30 cellular contexts compared by ENCODE assay signal in the genomic region with DNA sequence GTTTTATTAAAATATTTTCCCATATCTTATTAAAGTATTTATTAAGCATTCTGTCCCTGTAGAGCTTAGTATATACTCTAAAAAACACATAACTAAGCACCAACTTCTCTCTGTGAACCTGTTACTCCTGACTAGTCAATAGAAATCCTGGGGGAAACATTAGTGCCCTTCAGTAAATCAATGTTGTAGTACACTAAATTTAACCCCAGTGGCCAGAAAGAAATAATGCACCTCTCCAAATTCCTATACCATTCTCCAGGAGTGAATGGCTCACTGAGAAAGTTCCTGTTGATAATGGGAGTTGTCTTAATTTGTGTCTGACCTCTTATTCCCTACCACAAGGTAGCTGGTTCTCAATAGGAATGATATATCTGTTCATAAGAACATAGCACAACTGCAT.
DNase-seq lines count a peak whose midpoint lies in the region; ATAC-seq, FAIRE-seq and TF ChIP-seq lines count a peak whose summit lies in the region.
"Had no signal": no experiment of that assay in that cellular context is flagged by ENCODE, and none has a peak within 500 bp of the region (broad histone marks: within the 10 kb centered on the region; RNA-seq: fewer than 3 reads in every experiment).

No MANE protein-coding gene starts in this region.

- TF ChIP-seq POLR2A in H1 (IDR thresholded peaks at IDR 0.05; ENCODE audit: control extremely low read depth in 1 of 2, low read depth in 2 of 2, low read length in 2 of 2): no peak

- H3K4me2 ChIP-seq in PC-3 (ENCODE audit: low read length): no peak overlapping the region
- no peak overlapping the region for H3K4me2 ChIP-seq in H1 (ENCODE audit: insufficient read depth in 1 of 2, low read depth in 2 of 2, low read length in 2 of 2)
- H3K4me2 ChIP-seq: A549, BLaER1, KMS-11 had no signal

- ATAC-seq in left cardiac atrium: no peak
- peak; percentile 56; the same call in 1 of the 2 replicates for ATAC-seq in PC-3
- no peak for ATAC-seq in HG03025 (IDR thresholded peaks at IDR 0.05; ENCODE audit: low FRiP score, unreplicated experiment)
- no peak for ATAC-seq in HG03342 (IDR thresholded peaks at IDR 0.05; ENCODE audit: unreplicated experiment)
- ATAC-seq: activated CD4-positive, CD25-positive, alpha-beta regulatory T cell treated with anti-CD3 and anti-CD28 coated beads, Interleukin-2, amount 50 U/mL, for 24 hours; heart left ventricle; left lobe of liver; stimulated activated memory B cell treated with anti-CD40 and anti-IgM and Interleukin-4, amounts not matched to agents 10 μg/mL and 1 μg/mL and 100 μg/mL, for 72 hours had no signal

- no peaks in the 10 kb centered on the region for H3K23me2 ChIP-seq in H1 (ENCODE audit: low read depth, low read length)

- no peak overlapping the region for H3K23ac ChIP-seq in H1 (ENCODE audit: insufficient read length)

- H3K9ac ChIP-seq in PC-3 (ENCODE audit: low read length) (no peak overlapping the region), H1 (replicated peaks in 1 of 4; ENCODE audit: extremely low read depth in 1 of 4, low read depth in 3 of 4, low read length in 3 of 4) (no peak overlapping the region)
- H3K9ac ChIP-seq: BLaER1, KMS-11 had no signal

- peak; percentile 16 to 17; a peak in 2 of 4 replicates for TF ChIP-seq RAD21 in H1 (IDR thresholded peaks at IDR 0.05 in 1 of 2, conservative IDR thresholded peaks at IDR 0.05 in 1 of 2; ENCODE audit: low read depth in 2 of 2, low read length in 2 of 2)

- BruUV-seq in PC-3 (replicated peaks; lab: Mats Ljungman, UMichigan): no TSS peak

- no peaks in the 10 kb centered on the region for H3K36me3 ChIP-seq in cardiac muscle cell
- H3K36me3 ChIP-seq in PC-3 (ENCODE audit: low read depth, low read length): no peaks in the 10 kb centered on the region
- H3K36me3 ChIP-seq in H1 (ENCODE audit: control insufficient read depth in 2 of 4, insufficient read depth in 4 of 4, low read length in 3 of 4): no peaks in the 10 kb centered on the region
- H3K36me3 ChIP-seq: BLaER1, heart left ventricle, right atrium auricular region had no signal

- no peaks in the 10 kb centered on the region for H3F3A ChIP-seq in PC-3 (ENCODE audit: low read length, unreplicated experiment)

- H3K9me3 ChIP-seq in cardiac muscle cell (ENCODE audit: low read depth) (no peaks in the 10 kb centered on the region), PC-3 (ENCODE audit: low read length) (no peaks in the 10 kb centered on the region), H1 (ENCODE audit: insufficient read depth in 2 of 2, low read depth in 1 of 2, low read length in 1 of 2) (no peaks in the 10 kb centered on the region)
- H3K9me3 ChIP-seq: A549, BLaER1, Caco-2, heart left ventricle, right atrium auricular region had no signal

- no peak overlapping the region for H2BK15ac ChIP-seq in H1 (ENCODE audit: low read length)

- no peak for DNase-seq in cardiac muscle cell (ENCODE audit: low read depth in 1 of 2, low spot score in 1 of 2)
- no peak for DNase-seq in left cardiac atrium
- DNase-seq in PC-3: peak; percentile 14
- DNase-seq in H1 (ENCODE audit: low read depth in 1 of 2, low spot score in 2 of 2): no peak
- no peak for DNase-seq in type B pancreatic cell (ENCODE audit: extremely low spot score, unreplicated experiment)
- no peak for DNase-seq in NCI-H2196 treated with DMSO at 0.1 percent for 48 hours (lab: John Stamatoyannopoulos, UW; ENCODE audit: unreplicated experiment)
- DNase-seq: activated CD4-positive, alpha-beta memory T cell treated with anti-CD3 and anti-CD28 coated beads, Interleukin-2, amount 10 ng/mL, durations not matched to agents 7 days and 5 days; activated naive CD8-positive, alpha-beta T cell treated with anti-CD3 and anti-CD28 coated beads for 36 hours; Caco-2; cerebellar nuclear complex; EL; heart left ventricle; naive B cell; NCI-H146; NCI-H2171 treated with DMSO at 0.1 percent for 48 hours; NCI-H526 treated with DMSO at 0.1 percent for 48 hours; Right ventricle myocardium superior; spleen; stimulated activated CD4-positive, alpha-beta T cell treated with anti-CD3 and anti-CD28 coated beads, Interleukin-4, amount 100 ng/mL, for 1 hour had no signal

- H2BK5ac ChIP-seq in H1 (ENCODE audit: low read depth, low read length): no peak overlapping the region

- intact Hi-C loops in left cardiac atrium (cut with DNase I) (no loop called here), PC-3 (cut with micrococcal nuclease) (no loop called here)

- H3K9me2 ChIP-seq in PC-3 (replicated peaks; ENCODE audit: low read length): no peaks in the 10 kb centered on the region

- H4K5ac ChIP-seq in H1 (ENCODE audit: insufficient read length, low read depth, low read length): no peak overlapping the region

- H3K27ac ChIP-seq in cardiac muscle cell: no peak overlapping the region
- H3K27ac ChIP-seq in PC-3 (ENCODE audit: low read length): no peak overlapping the region
- H3K27ac ChIP-seq in H1 (ENCODE audit: low read depth, low read length): no peak overlapping the region
- H3K27ac ChIP-seq: A549, BLaER1, heart left ventricle, KMS-11, right atrium auricular region, spleen had no signal

- no peak overlapping the region for H2BK12ac ChIP-seq in H1 (ENCODE audit: low read depth, low read length)

- no peak overlapping the region for H3K18ac ChIP-seq in H1 (ENCODE audit: extremely low read depth, low read length)

- FAIRE-seq in H1 (lab: Jason Lieb, UNC): no peak
- FAIRE-seq: A549, astrocyte had no signal

- H4K8ac ChIP-seq in H1 (ENCODE audit: extremely low read depth, insufficient read depth, low read length): no peak overlapping the region

- no peak overlapping the region for H3K27ac Mint-ChIP-seq in type B pancreatic cell
- H3K27ac Mint-ChIP-seq: activated CD4-positive, alpha-beta memory T cell treated with anti-CD3 and anti-CD28 coated beads, Interleukin-2, amount 10 ng/mL, durations not matched to agents 7 days and 5 days; activated naive CD8-positive, alpha-beta T cell treated with anti-CD3 and anti-CD28 coated beads for 36 hours; activated T-helper 2 cell treated with anti-CD3 and anti-CD28 coated beads, Interferon-gamma antibody, Interleukin-2, Interleukin-4, amounts not matched to agents 10 μg/mL and 5 μg/mL and 100 μg/mL, durations not matched to agents 14 hours and 24 hours and 36 hours; naive B cell; stimulated activated memory B cell treated with anti-CD40 and anti-IgM and Interleukin-4, amounts not matched to agents 10 μg/mL and 1 μg/mL and 100 μg/mL, for 72 hours had no signal

- H3K56ac ChIP-seq in H1 (replicated peaks; ENCODE audit: insufficient read length, low read depth, low read length): no peak overlapping the region

- TF ChIP-seq EP300 in H1 (IDR thresholded peaks at IDR 0.05; ENCODE audit: borderline replicate concordance in 1 of 2, low read depth in 2 of 2, low read length in 2 of 2): no peak

- CTCF ChIA-PET in PC-3 (lab: Charles Lee): no interaction called here
- CTCF ChIA-PET in H1 (lab: Charles Lee; ENCODE audit: partially characterized antibody): interaction anchor here (0.8 to 2.8 kb wide), 9 partner anchors 12 to 1063 kb away, joined by 3 to 12 read pairs (median 3); no protein-coding TSS in a partner anchor

- H3K4me3 Mint-ChIP-seq in type B pancreatic cell: no peak overlapping the region
- H3K4me3 Mint-ChIP-seq: activated CD4-positive, alpha-beta memory T cell treated with anti-CD3 and anti-CD28 coated beads, Interleukin-2, amount 10 ng/mL, durations not matched to agents 7 days and 5 days; activated naive CD8-positive, alpha-beta T cell treated with anti-CD3 and anti-CD28 coated beads for 36 hours; naive B cell; stimulated activated memory B cell treated with anti-CD40 and anti-IgM and Interleukin-4, amounts not matched to agents 10 μg/mL and 1 μg/mL and 100 μg/mL, for 72 hours had no signal

- H3K4ac ChIP-seq in H1 (replicated peaks; ENCODE audit: insufficient read length, low read depth, low read length): no peak overlapping the region

- H2AFZ ChIP-seq in PC-3 (ENCODE audit: low read length): no peak overlapping the region
- no peak overlapping the region for H2AFZ ChIP-seq in H1 (ENCODE audit: low read length)

- peaks cover 31% of the 10 kb centered on the region for H3K4me1 Mint-ChIP-seq in type B pancreatic cell (ENCODE audit: unreplicated experiment)
- H3K4me1 Mint-ChIP-seq: naive B cell; stimulated activated memory B cell treated with anti-CD40 and anti-IgM and Interleukin-4, amounts not matched to agents 10 μg/mL and 1 μg/mL and 100 μg/mL, for 72 hours had no signal

- POLR2A ChIA-PET in PC-3 (lab: Charles Lee; ENCODE audit: unreplicated experiment) (no interaction called here), H1 (lab: Charles Lee; ENCODE audit: partially characterized antibody) (no interaction called here)

- no peaks in the 10 kb centered on the region for H3K79me1 ChIP-seq in H1 (ENCODE audit: low read depth, low read length)

- no peaks in the 10 kb centered on the region for H3K79me2 ChIP-seq in PC-3 (ENCODE audit: low read length)
- H3K79me2 ChIP-seq in H1 (ENCODE audit: control insufficient read depth in 1 of 2, insufficient read depth in 2 of 2, low read length in 2 of 2): no peaks in the 10 kb centered on the region

- TF ChIP-seq CTCF in cardiac muscle cell (IDR thresholded peaks at IDR 0.05; ENCODE audit: low read depth, low read length): peak; percentile 6
- peak; percentile 35; the same call in 1 of the 2 replicates for TF ChIP-seq CTCF in PC-3 (conservative IDR thresholded peaks at IDR 0.05; ENCODE audit: low read depth, low read length)
- TF ChIP-seq CTCF in H1 (IDR thresholded peaks at IDR 0.05; ENCODE audit: control extremely low read depth in 1 of 3, insufficient read depth in 1 of 3, low read depth in 1 of 3, low read length in 3 of 3): peak in 1 of 3 experiments; percentile 28; a peak in 1 of 4 replicates
- TF ChIP-seq CTCF in type B pancreatic cell (conservative IDR thresholded peaks at IDR 0.05): peak; percentile 60

- H3K4me1 ChIP-seq in cardiac muscle cell (ENCODE audit: low read depth): peaks cover 17% of the 10 kb centered on the region
- H3K4me1 ChIP-seq in PC-3 (ENCODE audit: insufficient read depth, low read length): no peaks in the 10 kb centered on the region
- H3K4me1 ChIP-seq in H1 (replicated peaks in 1 of 4; ENCODE audit: control insufficient read depth in 3 of 4, insufficient read depth in 4 of 4, low read length in 3 of 4): peaks cover 0 to 12% (median 4%) of the 10 kb centered on the region in 4 experiments; a peak in 4 of 7 replicates
- H3K4me1 ChIP-seq: A549, BLaER1, Caco-2, right atrium auricular region, spleen had no signal

- no peak overlapping the region for H4K91ac ChIP-seq in H1 (replicated peaks; ENCODE audit: insufficient read length, low read length)

- H3K14ac ChIP-seq in H1 (ENCODE audit: insufficient read length): no peak overlapping the region

- H2AK5ac ChIP-seq in H1 (ENCODE audit: low read depth, low read length): no peak overlapping the region

- no peak overlapping the region for H2BK20ac ChIP-seq in H1 (ENCODE audit: low read length)

- no peaks in the 10 kb centered on the region for H4K20me1 ChIP-seq in PC-3 (ENCODE audit: low read length)
- no peaks in the 10 kb centered on the region for H4K20me1 ChIP-seq in H1 (replicated peaks in 1 of 2; ENCODE audit: control insufficient read depth in 1 of 2, insufficient read depth in 2 of 2, low read length in 2 of 2)
- H4K20me1 ChIP-seq: BLaER1 had no signal

- no peak overlapping the region for H2BK120ac ChIP-seq in H1 (replicated peaks; ENCODE audit: low read depth, low read length)

- H3K27me3 Mint-ChIP-seq in type B pancreatic cell: no peaks in the 10 kb centered on the region
- H3K27me3 Mint-ChIP-seq: activated CD4-positive, alpha-beta memory T cell treated with anti-CD3 and anti-CD28 coated beads, Interleukin-2, amount 10 ng/mL, durations not matched to agents 7 days and 5 days; naive B cell; stimulated activated memory B cell treated with anti-CD40 and anti-IgM and Interleukin-4, amounts not matched to agents 10 μg/mL and 1 μg/mL and 100 μg/mL, for 72 hours had no signal

- peaks cover 5% of the 10 kb centered on the region for H3K9me3 Mint-ChIP-seq in type B pancreatic cell
- H3K9me3 Mint-ChIP-seq: activated CD4-positive, alpha-beta memory T cell treated with anti-CD3 and anti-CD28 coated beads, Interleukin-2, amount 10 ng/mL, durations not matched to agents 7 days and 5 days; activated naive CD8-positive, alpha-beta T cell treated with anti-CD3 and anti-CD28 coated beads for 36 hours; activated T-helper 2 cell treated with anti-CD3 and anti-CD28 coated beads, Interferon-gamma antibody, Interleukin-2, Interleukin-4, amounts not matched to agents 10 μg/mL and 5 μg/mL and 100 μg/mL, durations not matched to agents 14 hours and 24 hours and 36 hours; naive B cell; stimulated activated memory B cell treated with anti-CD40 and anti-IgM and Interleukin-4, amounts not matched to agents 10 μg/mL and 1 μg/mL and 100 μg/mL, for 72 hours had no signal

- H3K4me3 ChIP-seq in cardiac muscle cell (no peak overlapping the region), PC-3 (ENCODE audit: low read length) (no peak overlapping the region), H1 (ENCODE audit: extremely low read depth in 1 of 4, insufficient read depth in 2 of 4, low read depth in 3 of 4, low read length in 4 of 4) (no peak overlapping the region)
- H3K4me3 ChIP-seq: A549, BLaER1, heart left ventricle, right atrium auricular region, spleen had no signal

- H3K27me3 ChIP-seq in cardiac muscle cell: no peaks in the 10 kb centered on the region
- no peaks in the 10 kb centered on the region for H3K27me3 ChIP-seq in PC-3 (ENCODE audit: low read length)
- no peaks in the 10 kb centered on the region for H3K27me3 ChIP-seq in H1 (replicated peaks in 1 of 4; ENCODE audit: control insufficient read depth in 3 of 4, extremely low read depth in 1 of 4, insufficient read depth in 3 of 4, low read length in 3 of 4)
- H3K27me3 ChIP-seq: BLaER1, heart left ventricle, right atrium auricular region, spleen had no signal

- H3K36me3 Mint-ChIP-seq in type B pancreatic cell: peaks cover 12% of the 10 kb centered on the region
- H3K36me3 Mint-ChIP-seq: activated naive CD8-positive, alpha-beta T cell treated with anti-CD3 and anti-CD28 coated beads for 36 hours; stimulated activated memory B cell treated with anti-CD40 and anti-IgM and Interleukin-4, amounts not matched to agents 10 μg/mL and 1 μg/mL and 100 μg/mL, for 72 hours had no signal
